Comparison of ENCODE assay signal across 14 cellular contexts in the genomic region with DNA sequence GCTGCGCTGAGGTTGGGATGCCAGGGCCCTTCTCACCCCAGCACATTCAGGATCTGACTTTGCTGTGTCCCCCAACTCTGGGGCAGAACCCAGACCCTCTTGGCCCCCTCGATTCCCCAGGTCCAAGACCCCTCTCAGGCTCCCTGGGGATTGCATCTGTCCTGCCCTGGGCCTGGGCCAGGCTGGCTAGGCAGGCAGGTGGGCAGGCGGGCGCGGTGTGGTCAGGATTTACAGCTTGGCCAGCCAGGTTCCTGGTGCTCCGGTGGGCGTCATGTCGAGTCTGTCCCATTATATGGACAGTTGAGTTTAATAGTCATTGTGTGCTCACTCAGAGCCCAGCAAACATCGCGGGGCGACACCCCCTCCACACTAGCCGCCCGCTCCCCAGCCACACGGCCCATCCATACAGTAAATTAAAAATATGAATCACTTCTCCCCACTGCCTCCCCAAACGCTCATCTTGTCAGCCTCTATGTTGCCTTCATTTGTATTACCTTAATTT.
"Had no signal": no experiment of that assay in that cellular context is flagged by ENCODE, and none has a peak within 500 bp of the region (broad histone marks: within the 10 kb centered on the region; RNA-seq: fewer than 3 reads in every experiment).

No MANE protein-coding gene starts in this region.

- DNase-seq: activated CD4-positive, alpha-beta T cell treated with anti-CD3 and anti-CD28 coated beads, Interleukin-2, amount 10 ng/mL, durations not matched to agents 7 days and 5 days; activated CD4-positive, CD25-positive, alpha-beta regulatory T cell; activated naive CD8-positive, alpha-beta T cell treated with anti-CD3 and anti-CD28 coated beads, Interleukin-2, amount 50 U/mL, for 24 hours; activated T-cell treated with anti-CD3 and anti-CD28 coated beads, Interleukin-2, amount 50 U/mL, for 4 hours; effector CD4-positive, alpha-beta T cell; foreskin melanocyte; left ventricle myocardium superior; transverse colon had no signal

- H3K9me3 Mint-ChIP-seq: activated CD4-positive, alpha-beta T cell treated with anti-CD3 and anti-CD28 coated beads, Interleukin-2, amount 10 ng/mL, durations not matched to agents 7 days and 5 days; activated naive CD8-positive, alpha-beta T cell treated with anti-CD3 and anti-CD28 coated beads, Interleukin-2, amount 50 U/mL, for 24 hours; activated T-cell treated with anti-CD3 and anti-CD28 coated beads, Interleukin-2, amount 50 U/mL, for 4 hours; stimulated activated effector memory CD8-positive, alpha-beta T cell treated with anti-CD3 and anti-CD28 coated beads, Interleukin-12 subunit alpha, Interleukin-12 subunit beta, amount 100 ng/mL, for 72 hours; T-helper 1 cell treated with Interleukin-12 subunit alpha and Interleukin-12 subunit beta and Interleukin-4 antibody, amounts not matched to agents 30 μg/mL and 1 μg/mL, for 36 hours had no signal

- H3K27ac Mint-ChIP-seq: activated CD4-positive, alpha-beta T cell treated with anti-CD3 and anti-CD28 coated beads, Interleukin-2, amount 10 ng/mL, durations not matched to agents 7 days and 5 days; activated naive CD8-positive, alpha-beta T cell treated with anti-CD3 and anti-CD28 coated beads, Interleukin-2, amount 50 U/mL, for 24 hours; stimulated activated effector memory CD8-positive, alpha-beta T cell treated with anti-CD3 and anti-CD28 coated beads, Interleukin-12 subunit alpha, Interleukin-12 subunit beta, amount 100 ng/mL, for 72 hours; T-helper 1 cell treated with Interleukin-12 subunit alpha and Interleukin-12 subunit beta and Interleukin-4 antibody, amounts not matched to agents 30 μg/mL and 1 μg/mL, for 36 hours had no signal

- H3K4me2 ChIP-seq: smooth muscle cell had no signal

- H3K36me3 ChIP-seq: transverse colon had no signal

- H3K27ac ChIP-seq: transverse colon had no signal

- H3K9me3 ChIP-seq: transverse colon had no signal

- H3K36me3 Mint-ChIP-seq: stimulated activated effector memory CD8-positive, alpha-beta T cell treated with anti-CD3 and anti-CD28 coated beads, Interleukin-12 subunit alpha, Interleukin-12 subunit beta, amount 100 ng/mL, for 72 hours had no signal

- H3K4me3 ChIP-seq: smooth muscle cell, transverse colon had no signal

- FAIRE-seq: astrocyte, keratinocyte, TTC549 had no signal

- ATAC-seq: activated naive CD8-positive, alpha-beta T cell treated with anti-CD3 and anti-CD28 coated beads, Interleukin-2, amount 50 U/mL, for 24 hours; activated T-cell treated with anti-CD3 and anti-CD28 coated beads, Interleukin-2, amount 50 U/mL, for 4 hours; left ventricle myocardium superior; stimulated activated effector memory CD8-positive, alpha-beta T cell treated with anti-CD3 and anti-CD28 coated beads, Interleukin-12 subunit alpha, Interleukin-12 subunit beta, amount 100 ng/mL, for 72 hours had no signal

- H3K4me3 Mint-ChIP-seq: activated CD4-positive, alpha-beta T cell treated with anti-CD3 and anti-CD28 coated beads, Interleukin-2, amount 10 ng/mL, durations not matched to agents 7 days and 5 days; activated naive CD8-positive, alpha-beta T cell treated with anti-CD3 and anti-CD28 coated beads, Interleukin-2, amount 50 U/mL, for 24 hours; activated T-cell treated with anti-CD3 and anti-CD28 coated beads, Interleukin-2, amount 50 U/mL, for 4 hours; stimulated activated effector memory CD8-positive, alpha-beta T cell treated with anti-CD3 and anti-CD28 coated beads, Interleukin-12 subunit alpha, Interleukin-12 subunit beta, amount 100 ng/mL, for 72 hours; T-helper 1 cell treated with Interleukin-12 subunit alpha and Interleukin-12 subunit beta and Interleukin-4 antibody, amounts not matched to agents 30 μg/mL and 1 μg/mL, for 36 hours had no signal
